22 cellular contexts compared by ENCODE assay signal in the genomic region with DNA sequence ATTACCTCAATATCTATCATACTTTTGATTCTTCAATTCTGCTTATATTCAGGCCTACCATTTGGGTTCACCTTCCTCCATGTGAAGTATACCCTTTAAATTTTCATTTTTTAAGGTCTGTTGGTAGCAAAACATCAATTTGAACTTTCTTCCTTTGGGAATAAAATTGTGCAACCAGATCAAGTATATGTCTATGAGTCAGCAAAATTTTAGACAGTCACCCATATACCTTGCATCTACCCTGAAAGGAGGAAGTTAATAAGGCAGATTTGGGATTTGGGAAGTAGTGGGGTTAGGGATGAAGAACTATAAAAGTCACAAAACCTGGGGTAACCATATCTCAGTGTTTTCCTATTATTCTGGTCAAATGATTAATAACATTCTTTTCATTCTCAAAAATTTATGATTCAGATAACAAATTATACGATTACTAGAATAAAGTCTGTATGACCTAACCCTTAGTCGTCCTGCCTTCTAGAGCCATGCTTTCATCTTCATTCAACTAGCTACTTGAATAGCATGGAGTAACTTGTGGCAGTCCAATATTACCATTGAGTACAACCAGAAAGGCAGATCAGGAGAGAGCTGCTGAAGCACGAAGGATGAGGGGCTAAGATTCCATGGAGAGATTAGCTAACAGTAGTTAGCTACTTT. TPM values are rescaled to one million over a fixed set of nuclear protein-coding genes. Genes with fewer than 3 reads are reported as not detected.
"Had no signal": no experiment of that assay in that cellular context is flagged by ENCODE, and none has a peak within 500 bp of the region (broad histone marks: within the 10 kb centered on the region; RNA-seq: fewer than 3 reads in every experiment).

No MANE protein-coding gene starts in this region.

- H3K27me3 ChIP-seq: colonic mucosa, sigmoid colon, spleen, testis had no signal

- DNase-seq: activated CD4-positive, alpha-beta T cell treated with anti-CD3 and anti-CD28 coated beads, Interleukin-2, amount 50 U/mL, for 4 hours; activated gamma-delta T cell treated with Interleukin-2 at 50 U/mL for 16 hours; amygdala; central memory CD4-positive, alpha-beta T cell; colonic mucosa; endodermal cell; glutamatergic neuron; hippocampal formation; midbrain; sigmoid colon; spleen; stimulated activated CD4-positive, alpha-beta T cell treated with anti-CD3 and anti-CD28 coated beads, Interleukin-4, amount 100 ng/mL, for 4 hours; T-helper 2 cell; testis; WERI-Rb-1 had no signal

- H3K4me3 Mint-ChIP-seq: activated naive CD8-positive, alpha-beta T cell; activated T-helper 1 cell treated with anti-CD3 and anti-CD28 coated beads, Interleukin-12 subunit alpha, Interleukin-12 subunit beta, Interleukin-2, Interleukin-4 antibody, amounts not matched to agents 30 ng/mL and 10 ng/mL and 1 ng/mL, durations not matched to agents 14 hours and 24 hours and 36 hours; endodermal cell; nephron; stimulated activated memory B cell treated with anti-CD40 and anti-IgM and Interleukin-4, amounts not matched to agents 10 μg/mL and 1 μg/mL and 100 μg/mL, for 72 hours; type B pancreatic cell had no signal

- H3K27me3 Mint-ChIP-seq: type B pancreatic cell had no signal

- H3K27ac ChIP-seq: colonic mucosa, sigmoid colon, spleen, testis, WERI-Rb-1 had no signal

- H3K4me3 ChIP-seq: colonic mucosa, sigmoid colon, spleen, testis had no signal

- H3K4me1 ChIP-seq: colonic mucosa, testis had no signal

- ATAC-seq: left lobe of liver; stimulated activated memory B cell treated with anti-CD40 and anti-IgM and Interleukin-4, amounts not matched to agents 10 μg/mL and 1 μg/mL and 100 μg/mL, for 72 hours had no signal

- H3K9me3 ChIP-seq: colonic mucosa, testis had no signal

- H3K36me3 Mint-ChIP-seq: stimulated activated memory B cell treated with anti-CD40 and anti-IgM and Interleukin-4, amounts not matched to agents 10 μg/mL and 1 μg/mL and 100 μg/mL, for 72 hours; type B pancreatic cell had no signal

- FAIRE-seq: keratinocyte had no signal

- H3K36me3 ChIP-seq: colonic mucosa, sigmoid colon, spleen, WERI-Rb-1 had no signal

- H3K4me1 Mint-ChIP-seq: stimulated activated memory B cell treated with anti-CD40 and anti-IgM and Interleukin-4, amounts not matched to agents 10 μg/mL and 1 μg/mL and 100 μg/mL, for 72 hours had no signal

- H3K27ac Mint-ChIP-seq: activated naive CD8-positive, alpha-beta T cell; activated T-helper 1 cell treated with anti-CD3 and anti-CD28 coated beads, Interleukin-12 subunit alpha, Interleukin-12 subunit beta, Interleukin-2, Interleukin-4 antibody, amounts not matched to agents 30 ng/mL and 10 ng/mL and 1 ng/mL, durations not matched to agents 14 hours and 24 hours and 36 hours; endodermal cell; nephron; stimulated activated memory B cell treated with anti-CD40 and anti-IgM and Interleukin-4, amounts not matched to agents 10 μg/mL and 1 μg/mL and 100 μg/mL, for 72 hours; type B pancreatic cell had no signal

- H3K9me3 Mint-ChIP-seq: type B pancreatic cell had no signal

RNA-seq across cellular contexts. Expression of a gene that starts 2.8 kb away (rescaled TPM):
- total RNA-seq: activated T-helper 1 cell treated with anti-CD3 and anti-CD28 coated beads, Interleukin-12 subunit alpha, Interleukin-12 subunit beta, Interleukin-2, Interleukin-4 antibody, amounts not matched to agents 30 ng/mL and 10 ng/mL and 1 ng/mL, durations not matched to agents 14 hours and 24 hours and 36 hours had no signal
